8 cellular contexts compared by ENCODE assay signal in the genomic region with DNA sequence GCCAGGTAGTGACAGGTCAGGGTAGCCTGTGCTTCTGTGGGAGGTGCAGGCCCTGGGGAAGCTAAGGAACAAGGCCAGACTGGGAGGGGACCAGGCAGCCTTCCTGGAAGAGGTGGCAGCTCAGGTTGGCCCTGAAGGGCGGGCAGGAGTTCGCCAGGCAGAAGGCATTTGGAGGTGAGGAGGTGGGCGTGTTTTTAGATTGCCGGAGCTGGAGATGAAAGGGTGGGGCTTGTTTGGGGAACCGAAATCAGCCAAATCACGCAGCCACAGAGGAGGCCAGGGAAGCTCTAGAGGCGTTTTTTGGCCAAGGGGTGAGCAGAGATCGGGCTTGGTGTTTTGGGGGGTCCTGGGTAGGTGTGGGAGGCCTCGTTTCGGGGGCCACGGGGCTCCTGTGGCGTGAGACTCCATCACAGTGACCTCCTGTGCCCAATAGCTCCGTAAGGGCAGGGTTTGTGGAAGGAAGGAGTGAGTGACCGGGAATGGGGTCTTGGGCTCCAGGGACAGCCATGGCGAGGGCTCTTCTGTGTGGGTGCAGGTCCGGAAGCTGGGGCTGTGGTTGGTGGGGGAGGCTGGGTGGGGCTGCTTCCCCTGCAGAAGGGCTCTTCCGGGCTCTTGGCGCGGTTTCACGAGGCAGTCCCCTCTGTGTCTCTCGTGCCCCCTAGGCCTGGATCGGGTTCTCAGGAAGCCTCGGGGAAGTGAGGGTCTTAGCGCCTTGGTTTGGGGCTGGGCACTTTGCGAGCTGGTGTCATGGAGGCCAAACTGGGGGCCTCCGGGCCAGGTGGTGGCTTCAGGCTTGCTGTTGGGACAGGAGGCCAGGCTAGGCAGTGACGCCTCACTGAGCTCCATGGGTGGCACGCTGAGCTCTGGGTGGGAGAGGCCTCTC. TPM values are rescaled to one million over a fixed set of nuclear protein-coding genes. Genes with fewer than 3 reads are reported as not detected.
A peak's percentile ranks its signal among the peaks of the same experiment; 100 is the strongest.
DNase-seq lines count a peak whose midpoint lies in the region; ATAC-seq and TF ChIP-seq lines count a peak whose summit lies in the region.

No MANE protein-coding gene starts in this region.

- H3K9me3 ChIP-seq in WERI-Rb-1 (ENCODE audit: severe bottlenecking): no peaks in the 10 kb centered on the region

- ATAC-seq in GM18511 (IDR thresholded peaks at IDR 0.05; ENCODE audit: unreplicated experiment): peak; percentile 79
- ATAC-seq in HG02678 (IDR thresholded peaks at IDR 0.05; ENCODE audit: unreplicated experiment): peak; percentile 63
- ATAC-seq in activated naive CD8-positive, alpha-beta T cell treated with anti-CD3 and anti-CD28 coated beads, Interleukin-2, amount 10 ng/mL, durations not matched to agents 7 days and 5 days (ENCODE audit: low read depth): peak; percentile 65

- no peaks in the 10 kb centered on the region for H3K36me3 ChIP-seq in WERI-Rb-1

- H3K27ac Mint-ChIP-seq in activated naive CD8-positive, alpha-beta T cell treated with anti-CD3 and anti-CD28 coated beads, Interleukin-2, amount 10 ng/mL, durations not matched to agents 7 days and 5 days: peak overlapping the region; percentile 99

- H3K36me3 Mint-ChIP-seq in activated naive CD8-positive, alpha-beta T cell treated with anti-CD3 and anti-CD28 coated beads, Interleukin-2, amount 10 ng/mL, durations not matched to agents 7 days and 5 days: peaks cover 19% of the 10 kb centered on the region

- intact Hi-C loops in posterior vena cava (cut with DNase I): no loop called here

- no peaks in the 10 kb centered on the region for H3K27me3 ChIP-seq in WERI-Rb-1 (ENCODE audit: insufficient read depth, low read depth, severe bottlenecking)

- H3K4me3 Mint-ChIP-seq in activated naive CD8-positive, alpha-beta T cell treated with anti-CD3 and anti-CD28 coated beads, Interleukin-2, amount 10 ng/mL, durations not matched to agents 7 days and 5 days: peak overlapping the region; percentile 93

- DNase-seq in OCI-M1 (lab: John Stamatoyannopoulos, UW) (peak; percentile 11), posterior vena cava (ENCODE audit: low spot score) (peak; percentile 78), NCI-H526 (lab: John Stamatoyannopoulos, UW) (no peak), DMS114 treated with DMSO at 0.1 percent for 48 hours (lab: John Stamatoyannopoulos, UW; ENCODE audit: unreplicated experiment) (no peak), WERI-Rb-1 (no peak)
- peak; percentile 77 for DNase-seq in activated naive CD8-positive, alpha-beta T cell treated with anti-CD3 and anti-CD28 coated beads, Interleukin-2, amount 10 ng/mL, durations not matched to agents 7 days and 5 days

- H3K27ac ChIP-seq in WERI-Rb-1: no peak overlapping the region

- no peak for TF ChIP-seq CTCF in WERI-Rb-1 (IDR thresholded peaks at IDR 0.05; ENCODE audit: low read depth, low read length)

- no peaks in the 10 kb centered on the region for H3K27me3 Mint-ChIP-seq in activated naive CD8-positive, alpha-beta T cell treated with anti-CD3 and anti-CD28 coated beads, Interleukin-2, amount 10 ng/mL, durations not matched to agents 7 days and 5 days

- POLR2A ChIA-PET in activated naive CD8-positive, alpha-beta T cell treated with anti-CD3 and anti-CD28 coated beads, Interleukin-2, amount 10 ng/mL, durations not matched to agents 7 days and 5 days (lab: Charles Lee): interaction anchor here (0.8 to 4.1 kb wide), 13 partner anchors 9 to 407 kb away, joined by 3 to 39 read pairs (median 5); partner anchors contain the start of genes ADCY7, HEATR3 and SNX20

- no peak overlapping the region for H3K4me3 ChIP-seq in WERI-Rb-1 (ENCODE audit: low read depth, low read length)

- no peaks in the 10 kb centered on the region for H3K9me3 Mint-ChIP-seq in activated naive CD8-positive, alpha-beta T cell treated with anti-CD3 and anti-CD28 coated beads, Interleukin-2, amount 10 ng/mL, durations not matched to agents 7 days and 5 days

- H3K4me1 Mint-ChIP-seq in activated naive CD8-positive, alpha-beta T cell treated with anti-CD3 and anti-CD28 coated beads, Interleukin-2, amount 10 ng/mL, durations not matched to agents 7 days and 5 days: peaks cover 77% of the 10 kb centered on the region

RNA-seq across cellular contexts. Expression of gene ADCY7, which starts 7.8 kb away (rescaled TPM):
- total RNA-seq in activated naive CD8-positive, alpha-beta T cell treated with anti-CD3 and anti-CD28 coated beads, Interleukin-2, amount 10 ng/mL, durations not matched to agents 7 days and 5 days: 100 to 1,000 TPM; 172 to 177 TPM
- 10 to 100 TPM; 31.3 to 50.2 TPM for total RNA-seq in posterior vena cava

Comparison
In these comparisons a context has a peak if more than half of its experiments do, and no peak if none do; other contexts are left out.
1. DNase-seq: peak in OCI-M1 (single experiment), activated naive CD8-positive, alpha-beta T cell treated with anti-CD3 and anti-CD28 coated beads, Interleukin-2, amount 10 ng/mL, durations not matched to agents 7 days and 5 days (single experiment) and posterior vena cava (single experiment); none in NCI-H526 (0 of 2), DMS114 treated with DMSO at 0.1 percent for 48 hours (single experiment) and WERI-Rb-1 (single experiment).
2. Peak in every context shown above with its lines, with median percentiles within 50 percentile points of each other: ATAC-seq.